1 cellular context compared by ENCODE assay signal in the genomic region with DNA sequence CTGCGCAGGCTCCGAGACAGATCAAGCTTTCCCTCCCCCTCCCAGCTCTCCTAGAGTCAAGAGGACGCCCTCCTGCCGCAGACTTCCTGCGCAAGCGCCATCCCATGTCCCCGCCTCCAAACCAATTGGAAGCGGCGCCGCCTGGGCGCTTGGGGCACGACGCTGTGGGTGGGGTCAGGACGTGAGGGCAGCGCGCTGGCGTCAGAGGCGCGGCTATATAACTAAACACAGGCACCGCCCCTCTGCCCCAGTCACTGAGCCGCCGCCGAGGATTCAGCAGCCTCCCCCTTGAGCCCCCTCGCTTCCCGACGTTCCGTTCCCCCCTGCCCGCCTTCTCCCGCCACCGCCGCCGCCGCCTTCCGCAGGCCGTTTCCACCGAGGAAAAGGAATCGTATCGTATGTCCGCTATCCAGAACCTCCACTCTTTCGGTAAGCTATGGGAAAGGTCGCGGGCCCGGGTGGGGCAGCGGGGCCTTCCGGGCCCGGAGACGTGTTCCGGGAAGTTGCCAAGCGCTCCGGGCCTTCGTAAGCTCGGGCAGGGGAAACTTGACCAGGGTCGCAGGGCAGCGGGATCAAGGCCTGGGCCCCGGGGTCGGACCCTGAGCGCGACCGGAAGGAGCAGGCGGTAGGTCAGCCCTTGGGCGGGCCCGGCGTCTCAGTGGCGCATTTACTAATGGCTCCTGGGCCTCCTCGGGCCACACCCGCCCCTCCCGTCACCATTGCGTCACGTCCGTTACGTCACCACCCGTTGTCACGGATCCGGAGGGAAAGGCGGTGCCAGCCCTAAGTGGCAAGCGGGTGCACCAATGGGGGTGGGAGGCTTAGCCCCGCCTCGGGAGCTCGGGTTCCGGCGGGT.
A peak's percentile ranks its signal among the peaks of the same experiment; 100 is the strongest.
TF ChIP-seq lines count a peak whose summit lies in the region.

A gene (plus strand): TSS at position 245 of the 856 bp plus-strand sequence. CDS start 154 bp downstream, at position 399.

TF ChIP-seq in K562, 482 proteins besides CTCF, POLR2A, EP300 and RAD21 (continued from another document and continues in another):
- TF ChIP-seq, protein P1, sequence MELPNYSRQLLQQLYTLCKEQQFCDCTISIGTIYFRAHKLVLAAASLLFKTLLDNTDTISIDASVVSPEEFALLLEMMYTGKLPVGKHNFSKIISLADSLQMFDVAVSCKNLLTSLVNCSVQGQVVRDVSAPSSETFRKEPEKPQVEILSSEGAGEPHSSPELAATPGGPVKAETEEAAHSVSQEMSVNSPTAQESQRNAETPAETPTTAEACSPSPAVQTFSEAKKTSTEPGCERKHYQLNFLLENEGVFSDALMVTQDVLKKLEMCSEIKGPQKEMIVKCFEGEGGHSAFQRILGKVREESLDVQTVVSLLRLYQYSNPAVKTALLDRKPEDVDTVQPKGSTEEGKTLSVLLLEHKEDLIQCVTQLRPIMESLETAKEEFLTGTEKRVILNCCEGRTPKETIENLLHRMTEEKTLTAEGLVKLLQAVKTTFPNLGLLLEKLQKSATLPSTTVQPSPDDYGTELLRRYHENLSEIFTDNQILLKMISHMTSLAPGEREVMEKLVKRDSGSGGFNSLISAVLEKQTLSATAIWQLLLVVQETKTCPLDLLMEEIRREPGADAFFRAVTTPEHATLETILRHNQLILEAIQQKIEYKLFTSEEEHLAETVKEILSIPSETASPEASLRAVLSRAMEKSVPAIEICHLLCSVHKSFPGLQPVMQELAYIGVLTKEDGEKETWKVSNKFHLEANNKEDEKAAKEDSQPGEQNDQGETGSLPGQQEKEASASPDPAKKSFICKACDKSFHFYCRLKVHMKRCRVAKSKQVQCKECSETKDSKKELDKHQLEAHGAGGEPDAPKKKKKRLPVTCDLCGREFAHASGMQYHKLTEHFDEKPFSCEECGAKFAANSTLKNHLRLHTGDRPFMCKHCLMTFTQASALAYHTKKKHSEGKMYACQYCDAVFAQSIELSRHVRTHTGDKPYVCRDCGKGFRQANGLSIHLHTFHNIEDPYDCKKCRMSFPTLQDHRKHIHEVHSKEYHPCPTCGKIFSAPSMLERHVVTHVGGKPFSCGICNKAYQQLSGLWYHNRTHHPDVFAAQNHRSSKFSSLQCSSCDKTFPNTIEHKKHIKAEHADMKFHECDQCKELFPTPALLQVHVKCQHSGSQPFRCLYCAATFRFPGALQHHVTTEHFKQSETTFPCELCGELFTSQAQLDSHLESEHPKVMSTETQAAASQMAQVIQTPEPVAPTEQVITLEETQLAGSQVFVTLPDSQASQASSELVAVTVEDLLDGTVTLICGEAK (IDR thresholded peaks at IDR 0.05): peak; percentile 92
- TF ChIP-seq, protein P1 (CRISPR knock-in tag; IDR thresholded peaks at IDR 0.05): no peak; the same call in 1 of the 2 replicates
- TF ChIP-seq ZKSCAN3 (CRISPR knock-in tag; IDR thresholded peaks at IDR 0.05) (no peak), CHD4 (IDR thresholded peaks at IDR 0.05; ENCODE audit: insufficient read depth, insufficient replicate concordance, low read depth, low read length, poor library complexity, severe bottlenecking) (no peak), RBM22 (IDR thresholded peaks at IDR 0.05; ENCODE audit: low read depth, low read length, poor library complexity, severe bottlenecking) (peak; percentile 100), NFRKB (IDR thresholded peaks at IDR 0.05; ENCODE audit: low read depth) (peak; percentile 93), ZNF174 (CRISPR knock-in tag; IDR thresholded peaks at IDR 0.05) (no peak), KHSRP (IDR thresholded peaks at IDR 0.05) (peak; percentile 86), NFATC3 (IDR thresholded peaks at IDR 0.05) (no peak), PYGO2 (tag; IDR thresholded peaks at IDR 0.05) (no peak), FOXK2 (conservative IDR thresholded peaks at IDR 0.05 in 1 of 2, IDR thresholded peaks at IDR 0.05 in 1 of 2; ENCODE audit: low read depth in 2 of 2) (peak; percentile 19 to 54; a peak in 2 of 4 replicates), MAFF (IDR thresholded peaks at IDR 0.05; ENCODE audit: low read length) (no peak), KAT7 (CRISPR knock-in tag; IDR thresholded peaks at IDR 0.05; ENCODE audit: borderline replicate concordance) (peak; percentile 90; the same call in 1 of the 2 replicates), SUPT5H (IDR thresholded peaks at IDR 0.05) (peak; percentile 100), HMG20A (CRISPR knock-in tag; conservative IDR thresholded peaks at IDR 0.05) (no peak), CC2D1A (IDR thresholded peaks at IDR 0.05) (no peak), TCF7L2 (IDR thresholded peaks at IDR 0.05; ENCODE audit: low read depth, low read length) (0 out of 2 replicates have a peak, but pooled peaks have one; percentile 21), ZNF197 (CRISPR knock-in tag; IDR thresholded peaks at IDR 0.05; ENCODE audit: low read depth) (no peak), CBFA2T2 (conservative IDR thresholded peaks at IDR 0.05) (no peak), PRPF4 (IDR thresholded peaks at IDR 0.05; ENCODE audit: insufficient read depth, low read depth, low read length, poor library complexity, severe bottlenecking) (peak; percentile 100), ZZZ3 (IDR thresholded peaks at IDR 0.05) (no peak), ZNF24 (IDR thresholded peaks at IDR 0.05) (no peak), POLR2B (IDR thresholded peaks at IDR 0.05; ENCODE audit: low read depth, partially characterized antibody) (peak; percentile 100), NUFIP1 (IDR thresholded peaks at IDR 0.05; ENCODE audit: partially characterized antibody) (no peak), HDGF (IDR thresholded peaks at IDR 0.05) (no peak), TAF9B (IDR thresholded peaks at IDR 0.05; ENCODE audit: partially characterized antibody) (peak; percentile 93), NEUROD1 (IDR thresholded peaks at IDR 0.05; ENCODE audit: borderline replicate concordance, low read depth, low read length, partially characterized antibody) (peak; percentile 91), TGIF2 (CRISPR knock-in tag; IDR thresholded peaks at IDR 0.05) (peak; percentile 51; the same call in 1 of the 2 replicates), ELF1 (tag; IDR thresholded peaks at IDR 0.05) (peak; percentile 78), HIVEP1 (CRISPR knock-in tag; IDR thresholded peaks at IDR 0.05) (0 out of 2 replicates have a peak, but pooled peaks have one; percentile 12)
- TF ChIP-seq, protein P2, sequence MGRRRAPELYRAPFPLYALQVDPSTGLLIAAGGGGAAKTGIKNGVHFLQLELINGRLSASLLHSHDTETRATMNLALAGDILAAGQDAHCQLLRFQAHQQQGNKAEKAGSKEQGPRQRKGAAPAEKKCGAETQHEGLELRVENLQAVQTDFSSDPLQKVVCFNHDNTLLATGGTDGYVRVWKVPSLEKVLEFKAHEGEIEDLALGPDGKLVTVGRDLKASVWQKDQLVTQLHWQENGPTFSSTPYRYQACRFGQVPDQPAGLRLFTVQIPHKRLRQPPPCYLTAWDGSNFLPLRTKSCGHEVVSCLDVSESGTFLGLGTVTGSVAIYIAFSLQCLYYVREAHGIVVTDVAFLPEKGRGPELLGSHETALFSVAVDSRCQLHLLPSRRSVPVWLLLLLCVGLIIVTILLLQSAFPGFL (CRISPR knock-in tag; IDR thresholded peaks at IDR 0.05): peak; percentile 98; the same call in 1 of the 2 replicates
- TF ChIP-seq, protein P3, sequence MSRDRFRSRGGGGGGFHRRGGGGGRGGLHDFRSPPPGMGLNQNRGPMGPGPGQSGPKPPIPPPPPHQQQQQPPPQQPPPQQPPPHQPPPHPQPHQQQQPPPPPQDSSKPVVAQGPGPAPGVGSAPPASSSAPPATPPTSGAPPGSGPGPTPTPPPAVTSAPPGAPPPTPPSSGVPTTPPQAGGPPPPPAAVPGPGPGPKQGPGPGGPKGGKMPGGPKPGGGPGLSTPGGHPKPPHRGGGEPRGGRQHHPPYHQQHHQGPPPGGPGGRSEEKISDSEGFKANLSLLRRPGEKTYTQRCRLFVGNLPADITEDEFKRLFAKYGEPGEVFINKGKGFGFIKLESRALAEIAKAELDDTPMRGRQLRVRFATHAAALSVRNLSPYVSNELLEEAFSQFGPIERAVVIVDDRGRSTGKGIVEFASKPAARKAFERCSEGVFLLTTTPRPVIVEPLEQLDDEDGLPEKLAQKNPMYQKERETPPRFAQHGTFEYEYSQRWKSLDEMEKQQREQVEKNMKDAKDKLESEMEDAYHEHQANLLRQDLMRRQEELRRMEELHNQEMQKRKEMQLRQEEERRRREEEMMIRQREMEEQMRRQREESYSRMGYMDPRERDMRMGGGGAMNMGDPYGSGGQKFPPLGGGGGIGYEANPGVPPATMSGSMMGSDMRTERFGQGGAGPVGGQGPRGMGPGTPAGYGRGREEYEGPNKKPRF (IDR thresholded peaks at IDR 0.05; ENCODE audit: low read depth, low read length): no peak
- TF ChIP-seq, protein P4, sequence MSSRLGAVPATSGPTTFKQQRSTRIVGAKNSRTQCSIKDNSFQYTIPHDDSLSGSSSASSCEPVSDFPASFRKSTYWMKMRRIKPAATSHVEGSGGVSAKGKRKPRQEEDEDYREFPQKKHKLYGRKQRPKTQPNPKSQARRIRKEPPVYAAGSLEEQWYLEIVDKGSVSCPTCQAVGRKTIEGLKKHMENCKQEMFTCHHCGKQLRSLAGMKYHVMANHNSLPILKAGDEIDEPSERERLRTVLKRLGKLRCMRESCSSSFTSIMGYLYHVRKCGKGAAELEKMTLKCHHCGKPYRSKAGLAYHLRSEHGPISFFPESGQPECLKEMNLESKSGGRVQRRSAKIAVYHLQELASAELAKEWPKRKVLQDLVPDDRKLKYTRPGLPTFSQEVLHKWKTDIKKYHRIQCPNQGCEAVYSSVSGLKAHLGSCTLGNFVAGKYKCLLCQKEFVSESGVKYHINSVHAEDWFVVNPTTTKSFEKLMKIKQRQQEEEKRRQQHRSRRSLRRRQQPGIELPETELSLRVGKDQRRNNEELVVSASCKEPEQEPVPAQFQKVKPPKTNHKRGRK (tag; IDR thresholded peaks at IDR 0.05): no peak
- TF ChIP-seq, protein P5, sequence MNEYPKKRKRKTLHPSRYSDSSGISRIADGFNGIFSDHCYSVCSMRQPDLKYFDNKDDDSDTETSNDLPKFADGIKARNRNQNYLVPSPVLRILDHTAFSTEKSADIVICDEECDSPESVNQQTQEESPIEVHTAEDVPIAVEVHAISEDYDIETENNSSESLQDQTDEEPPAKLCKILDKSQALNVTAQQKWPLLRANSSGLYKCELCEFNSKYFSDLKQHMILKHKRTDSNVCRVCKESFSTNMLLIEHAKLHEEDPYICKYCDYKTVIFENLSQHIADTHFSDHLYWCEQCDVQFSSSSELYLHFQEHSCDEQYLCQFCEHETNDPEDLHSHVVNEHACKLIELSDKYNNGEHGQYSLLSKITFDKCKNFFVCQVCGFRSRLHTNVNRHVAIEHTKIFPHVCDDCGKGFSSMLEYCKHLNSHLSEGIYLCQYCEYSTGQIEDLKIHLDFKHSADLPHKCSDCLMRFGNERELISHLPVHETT (CRISPR knock-in tag; conservative IDR thresholded peaks at IDR 0.05 in 1 of 2, IDR thresholded peaks at IDR 0.05 in 1 of 2): peak in 1 of 2 experiments; percentile 64; a peak in 1 of 4 replicates
- TF ChIP-seq, protein P6, sequence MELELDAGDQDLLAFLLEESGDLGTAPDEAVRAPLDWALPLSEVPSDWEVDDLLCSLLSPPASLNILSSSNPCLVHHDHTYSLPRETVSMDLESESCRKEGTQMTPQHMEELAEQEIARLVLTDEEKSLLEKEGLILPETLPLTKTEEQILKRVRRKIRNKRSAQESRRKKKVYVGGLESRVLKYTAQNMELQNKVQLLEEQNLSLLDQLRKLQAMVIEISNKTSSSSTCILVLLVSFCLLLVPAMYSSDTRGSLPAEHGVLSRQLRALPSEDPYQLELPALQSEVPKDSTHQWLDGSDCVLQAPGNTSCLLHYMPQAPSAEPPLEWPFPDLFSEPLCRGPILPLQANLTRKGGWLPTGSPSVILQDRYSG (tag; conservative IDR thresholded peaks at IDR 0.05; ENCODE audit: low read depth): no peak
- TF ChIP-seq, protein P7, sequence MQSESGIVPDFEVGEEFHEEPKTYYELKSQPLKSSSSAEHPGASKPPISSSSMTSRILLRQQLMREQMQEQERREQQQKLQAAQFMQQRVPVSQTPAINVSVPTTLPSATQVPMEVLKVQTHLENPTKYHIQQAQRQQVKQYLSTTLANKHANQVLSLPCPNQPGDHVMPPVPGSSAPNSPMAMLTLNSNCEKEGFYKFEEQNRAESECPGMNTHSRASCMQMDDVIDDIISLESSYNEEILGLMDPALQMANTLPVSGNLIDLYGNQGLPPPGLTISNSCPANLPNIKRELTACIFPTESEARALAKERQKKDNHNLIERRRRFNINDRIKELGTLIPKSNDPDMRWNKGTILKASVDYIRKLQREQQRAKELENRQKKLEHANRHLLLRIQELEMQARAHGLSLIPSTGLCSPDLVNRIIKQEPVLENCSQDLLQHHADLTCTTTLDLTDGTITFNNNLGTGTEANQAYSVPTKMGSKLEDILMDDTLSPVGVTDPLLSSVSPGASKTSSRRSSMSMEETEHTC (IDR thresholded peaks at IDR 0.05): no peak
- TF ChIP-seq, protein P8, sequence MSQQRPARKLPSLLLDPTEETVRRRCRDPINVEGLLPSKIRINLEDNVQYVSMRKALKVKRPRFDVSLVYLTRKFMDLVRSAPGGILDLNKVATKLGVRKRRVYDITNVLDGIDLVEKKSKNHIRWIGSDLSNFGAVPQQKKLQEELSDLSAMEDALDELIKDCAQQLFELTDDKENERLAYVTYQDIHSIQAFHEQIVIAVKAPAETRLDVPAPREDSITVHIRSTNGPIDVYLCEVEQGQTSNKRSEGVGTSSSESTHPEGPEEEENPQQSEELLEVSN (IDR thresholded peaks at IDR 0.05; ENCODE audit: borderline replicate concordance in 1 of 2, extremely low read depth in 1 of 2, insufficient read depth in 1 of 2, insufficient read length in 1 of 2, low read depth in 1 of 2, low read length in 1 of 2, poor library complexity in 1 of 2, severe bottlenecking in 1 of 2): peak in 1 of 2 experiments; percentile 52
